In the genomic region with DNA sequence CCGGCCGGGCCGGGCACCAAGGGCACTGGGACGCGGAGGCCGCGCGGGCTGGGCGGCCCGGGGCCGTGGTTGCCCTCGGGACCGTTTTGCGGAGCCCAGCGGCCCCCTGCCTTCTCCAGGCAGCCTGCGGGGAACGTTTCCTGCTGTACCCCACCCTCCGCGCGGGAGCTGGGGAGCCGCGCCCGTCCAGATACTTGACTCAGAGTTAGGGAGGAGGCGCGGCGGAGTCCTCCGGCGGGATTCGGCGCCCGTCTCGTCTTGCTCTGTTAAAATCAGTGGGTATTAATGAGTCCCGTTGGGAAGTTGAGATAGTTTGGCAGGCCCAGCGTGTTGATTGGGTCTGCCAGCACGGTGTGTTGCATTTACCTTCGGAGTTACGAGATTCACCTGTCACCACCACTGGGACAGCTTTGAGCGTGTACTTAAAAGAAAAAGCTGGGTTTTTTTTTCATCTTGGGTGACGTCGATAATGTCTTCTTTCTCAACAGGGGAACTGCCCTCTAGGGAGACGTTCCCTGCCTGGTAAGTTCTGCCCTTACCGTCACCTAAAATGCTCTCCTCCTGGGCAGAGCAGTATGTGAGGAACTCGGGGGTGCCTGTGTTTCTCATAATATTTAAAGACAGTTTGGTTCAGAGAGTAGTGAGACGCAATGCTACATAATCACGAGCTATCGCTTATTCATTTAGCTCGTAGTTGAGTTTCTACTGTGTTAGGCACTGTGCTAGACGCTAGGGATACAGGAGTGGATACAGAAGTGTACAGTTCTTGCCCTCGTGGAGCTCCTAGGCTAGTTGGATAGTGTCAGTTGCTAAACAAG, we compare ENCODE assay signal across 8 cellular contexts. TPM values are rescaled to one million over a fixed set of nuclear protein-coding genes. Genes with fewer than 3 reads are reported as not detected.
DNase-seq lines count a peak whose midpoint lies in the region; ATAC-seq and TF ChIP-seq lines count a peak whose summit lies in the region.

No MANE protein-coding gene starts in this region.

- H3K27me3 ChIP-seq in ovary (no peaks in the 10 kb centered on the region), aorta (ENCODE audit: control insufficient read depth in 1 of 2, insufficient read depth in 2 of 2, low read length in 1 of 2) (no peaks in the 10 kb centered on the region)

- no peaks in the 10 kb centered on the region for H3K9me3 ChIP-seq in ovary
- no peaks in the 10 kb centered on the region for H3K9me3 ChIP-seq in aorta (ENCODE audit: control insufficient read depth, low read length)

- DNase-seq in NCI-H2081 (lab: John Stamatoyannopoulos, UW) (peak; percentile 19 to 45), NCI-H2081 treated with DMSO at 0.1 percent for 48 hours (lab: John Stamatoyannopoulos, UW) (no peak), NCI-H526 (lab: John Stamatoyannopoulos, UW) (peak; percentile 47 to 59), foreskin fibroblast (peak in 1 of 2 donors; percentile 78), ovary (peak in 2 of 5 donors; percentile 42 to 43), aorta (peak; percentile 58 to 84)
- peak; percentile 26 for DNase-seq in activated T-helper 9 cell treated with anti-CD3 and anti-CD28 coated beads, Interleukin-2, amount 50 U/mL, for 16 hours (ENCODE audit: low read depth)

- H3K36me3 ChIP-seq in ovary (no peaks in the 10 kb centered on the region), aorta (ENCODE audit: control insufficient read depth in 1 of 2, insufficient read depth in 2 of 2, low read length in 1 of 2) (no peaks in the 10 kb centered on the region)

- ATAC-seq in HG02763 (IDR thresholded peaks at IDR 0.05; ENCODE audit: unreplicated experiment) (peak; percentile 32), aorta (ENCODE audit: low FRiP score) (peak; percentile 72)

- 0 to 1% (median 1%) methylated on average over 26 to 49 of the region's 49 CpGs for WGBS in ovary, 3 donors
- 0 to 1% methylated on average over 49 of the region's 49 CpGs for WGBS in aorta, 2 donors

- no peak for TF ChIP-seq EP300 in ovary (IDR thresholded peaks at IDR 0.05)

- H3K4me1 ChIP-seq in ovary (ENCODE audit: insufficient read depth), result peaks cover 12% of the 10 kb centered on the region
- H3K4me1 ChIP-seq in aorta (ENCODE audit: control insufficient read depth in 1 of 2, insufficient read depth in 2 of 2, low read length in 2 of 2), result peaks cover 0 to 9% of the 10 kb centered on the region in 2 donors

- TF ChIP-seq POLR2A in ovary (IDR thresholded peaks at IDR 0.05), result no peak

- TF ChIP-seq CTCF in foreskin fibroblast (IDR thresholded peaks at IDR 0.05; ENCODE audit: low read depth, low read length) (no peak), ovary (IDR thresholded peaks at IDR 0.05) (no peak)

- H3K4me3 ChIP-seq in foreskin fibroblast (ENCODE audit: low read depth in 1 of 2, low read length in 2 of 2) (peak overlapping the region; percentile 68 to 97), ovary (peak overlapping the region; percentile 100), aorta (ENCODE audit: low read length in 2 of 2) (peak overlapping the region; percentile 89 to 98)

- H3K27ac ChIP-seq in ovary, result peak overlapping the region; percentile 78 to 83
- H3K27ac ChIP-seq in aorta (ENCODE audit: low read depth in 1 of 2, low read length in 2 of 2), result peak overlapping the region; percentile 14 to 71

- intact Hi-C loops in ovary (cut with DNase I), result no loop called here
- intact Hi-C loops in aorta (cut with DNase I), result no loop called here

RNA-seq across cellular contexts. Expression of gene DLST, which starts 0.6 kb away (rescaled TPM):
- 10 to 100 TPM; 41.0 to 71.5 (median 68.6) TPM for total RNA-seq in ovary
- 100 to 1,000 TPM in 1 of 2 donors, 10 to 100 TPM in 1; 50.6 to 100 TPM for polyA plus RNA-seq in ovary
- 10 to 100 TPM; 76.1 to 80.3 TPM for total RNA-seq in aorta
- 10 to 100 TPM; 34.7 to 69.4 TPM for polyA plus RNA-seq in aorta

RNA-seq across cellular contexts. Expression of gene PROX2, which starts 6.4 kb away (rescaled TPM):
- total RNA-seq in ovary (not detected), aorta (not detected)
- polyA plus RNA-seq in ovary (not detected), aorta (not detected)

RNA-seq across cellular contexts. Expression of gene RPS6KL1, which starts 40.7 kb away (rescaled TPM):
- total RNA-seq in ovary, result 1 to 10 TPM in 5 of 7 donors, under 1 TPM in 2; 0.24 to 3.0 (median 1.8) TPM
- 1 to 10 TPM in 1 of 2 donors, under 1 TPM in 1; 0.67 to 1.7 TPM for polyA plus RNA-seq in ovary
- 10 to 100 TPM; 12.6 to 17.3 TPM for total RNA-seq in aorta
- 10 to 100 TPM in 1 of 2 donors, 1 to 10 TPM in 1; 3.3 to 13.8 TPM for polyA plus RNA-seq in aorta
